In genomic region chr12:19287302-19287701, GRCh38 we compare ENCODE assay signal across 15 cellular contexts.
DNase-seq lines count a peak whose midpoint lies in the region; TF ChIP-seq lines count a peak whose summit lies in the region.
"Had no signal": no experiment of that assay in that cellular context is flagged by ENCODE, and none has a peak within 500 bp of the region (broad histone marks: within the 10 kb centered on the region; RNA-seq: fewer than 3 reads in every experiment).

No MANE protein-coding gene starts in this region.

- H3K4me1 Mint-ChIP-seq in progenitor cell of endocrine pancreas (ENCODE audit: low read depth): peaks cover 16% of the 10 kb centered on the region

- H3K9me3 Mint-ChIP-seq in progenitor cell of endocrine pancreas (ENCODE audit: low read depth): no peaks in the 10 kb centered on the region

- no peaks in the 10 kb centered on the region for H3K9me3 ChIP-seq in MG63
- H3K9me3 ChIP-seq: A549, SJSA1 had no signal

- DNase-seq in EH (ENCODE audit: low read depth): peak; percentile 9
- DNase-seq in MG63: peak; percentile 65
- DNase-seq in fibroblast of mammary gland (ENCODE audit: low read depth): peak; percentile 16
- DNase-seq in progenitor cell of endocrine pancreas (ENCODE audit: low spot score, unreplicated experiment): no peak
- no peak for DNase-seq in NOMO-1 treated with DMSO at 0.1 percent for 48 hours (lab: John Stamatoyannopoulos, UW; ENCODE audit: unreplicated experiment)
- no peak for DNase-seq in midbrain (lab: John Stamatoyannopoulos, UW)
- no peak for DNase-seq in HK-2 (ENCODE audit: unreplicated experiment)
- DNase-seq: C1 segment of cervical spinal cord, GOT3, NCI-H1417 treated with DMSO at 0.1 percent for 48 hours, NCI-H2081, NCI-H510A treated with DMSO at 0.1 percent for 48 hours, NCI-H82 had no signal

- H3K4me3 ChIP-seq in MG63: no peak overlapping the region
- no peak overlapping the region for H3K4me3 ChIP-seq in fibroblast of mammary gland (ENCODE audit: control insufficient read depth, low read depth, low read length)
- H3K4me3 ChIP-seq: A549, SJSA1 had no signal

- H3K27me3 ChIP-seq in MG63: no peaks in the 10 kb centered on the region
- H3K27me3 ChIP-seq: SJSA1 had no signal

- H3K27ac Mint-ChIP-seq in progenitor cell of endocrine pancreas: peak overlapping the region; percentile 88

- TF ChIP-seq CTCF in fibroblast of mammary gland (conservative IDR thresholded peaks at IDR 0.05; ENCODE audit: control insufficient read depth, insufficient read depth, low read depth, low read length): no peak
- TF ChIP-seq CTCF in progenitor cell of endocrine pancreas (IDR thresholded peaks at IDR 0.05; ENCODE audit: unreplicated experiment): no peak

- no peaks in the 10 kb centered on the region for H3K27me3 Mint-ChIP-seq in progenitor cell of endocrine pancreas

- H3K4me3 Mint-ChIP-seq in progenitor cell of endocrine pancreas (ENCODE audit: low read depth): no peak overlapping the region

- peaks cover 48% of the 10 kb centered on the region for H3K36me3 Mint-ChIP-seq in progenitor cell of endocrine pancreas (ENCODE audit: insufficient read depth)

- no peaks in the 10 kb centered on the region for H3K36me3 ChIP-seq in MG63

Comparison
In these comparisons a context has a peak if more than half of its experiments do, and no peak if none do; other contexts are left out.
1. DNase-seq: peak in EH (single experiment), MG63 (single experiment) and fibroblast of mammary gland (single experiment); none in progenitor cell of endocrine pancreas (single experiment), NOMO-1 treated with DMSO at 0.1 percent for 48 hours (single experiment), midbrain (single experiment) and HK-2 (single experiment).